ENCODE assay signal across 14 cellular contexts in the genomic region with DNA sequence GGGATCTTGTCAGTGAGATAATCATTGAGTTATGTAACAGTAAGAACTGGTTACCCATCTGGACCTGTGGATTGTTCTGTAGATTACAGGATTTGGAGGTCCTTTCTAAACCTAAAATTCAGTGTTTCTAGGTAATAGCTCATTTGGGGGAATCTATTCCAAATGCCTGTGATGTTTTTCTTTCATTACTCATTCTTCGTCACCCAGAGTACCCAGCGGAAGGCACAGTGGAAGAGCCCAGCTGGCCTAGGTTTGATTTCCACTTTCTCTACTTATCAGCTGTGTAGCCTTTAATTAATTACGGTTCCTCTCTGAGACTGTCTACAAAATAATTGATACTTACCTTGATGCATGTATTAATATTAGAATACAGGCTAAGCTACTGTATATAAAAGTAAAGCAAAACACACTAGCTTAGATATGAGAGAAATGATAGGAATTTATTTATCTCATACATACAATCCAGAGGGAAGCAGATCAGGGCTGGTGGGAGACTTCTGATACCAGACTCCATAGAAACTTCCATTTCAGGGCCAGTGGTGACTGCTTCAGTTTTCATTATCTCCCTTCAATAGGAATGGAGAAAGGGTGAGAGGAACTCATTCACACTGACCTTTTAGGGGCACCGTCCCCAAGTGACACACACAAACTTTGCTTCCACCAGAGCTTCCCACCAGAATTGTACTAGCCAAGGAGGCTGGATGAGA.
DNase-seq lines count a peak whose midpoint lies in the region; ATAC-seq and TF ChIP-seq lines count a peak whose summit lies in the region.
"Had no signal": no experiment of that assay in that cellular context is flagged by ENCODE, and none has a peak within 500 bp of the region (broad histone marks: within the 10 kb centered on the region; RNA-seq: fewer than 3 reads in every experiment).

No MANE protein-coding gene starts in this region.

- no peak overlapping the region for H2AFZ ChIP-seq in hepatocyte
- H2AFZ ChIP-seq: neural progenitor cell had no signal

- H3K79me2 ChIP-seq in hepatocyte = peaks cover 46% of the 10 kb centered on the region

- H3K27ac ChIP-seq in hepatocyte (peak overlapping the region; percentile 13), suprapubic skin (no peak overlapping the region)
- H3K27ac ChIP-seq: neural progenitor cell, right atrium auricular region had no signal

- peaks cover under 1% of the 10 kb centered on the region for H4K20me1 ChIP-seq in hepatocyte (ENCODE audit: insufficient read depth, poor library complexity, severe bottlenecking)

- H3K9me3 ChIP-seq in BE2C (no peaks in the 10 kb centered on the region), hepatocyte (ENCODE audit: low read depth) (no peaks in the 10 kb centered on the region), suprapubic skin (no peaks in the 10 kb centered on the region)
- H3K9me3 ChIP-seq: HAP-1, right atrium auricular region had no signal

- DNase-seq in BE2C (no peak), LHCN-M2 (ENCODE audit: low read depth) (peak; percentile 76), cardiac fibroblast (ENCODE audit: low read depth in 2 of 2) (peak; percentile 39 to 79), hepatocyte (ENCODE audit: low spot score) (no peak), suprapubic skin (ENCODE audit: low spot score in 2 of 2) (no peak)
- no peak for DNase-seq in central memory CD4-positive, alpha-beta T cell
- DNase-seq: activated T-cell treated with anti-CD3 and anti-CD28 coated beads, Interleukin-2, amount 50 U/mL, for 48 hours; islet precursor cell; NCI-H1092 treated with DMSO at 0.1 percent for 48 hours had no signal

- peaks cover 4% of the 10 kb centered on the region; the same call in 1 of the 2 replicates for H3K4me1 ChIP-seq in BE2C
- H3K4me1 ChIP-seq in hepatocyte (ENCODE audit: insufficient read depth) = peaks cover 44% of the 10 kb centered on the region
- H3K4me1 ChIP-seq in suprapubic skin = no peaks in the 10 kb centered on the region
- H3K4me1 ChIP-seq: HAP-1 had no signal

- 87% methylated on average over 4 of the region's 4 CpGs for WGBS in hepatocyte (ENCODE audit: low lambda C conversion rate, missing lambda C conversion rate)
- WGBS in suprapubic skin = 90% methylated on average over 4 of the region's 4 CpGs

- H3K4me3 ChIP-seq in BE2C (ENCODE audit: low read depth, low read length) (peak overlapping the region; percentile 28), cardiac fibroblast (replicated peaks in 1 of 2; ENCODE audit: low read depth in 2 of 2, low read length in 2 of 2) (no peak overlapping the region), hepatocyte (no peak overlapping the region), suprapubic skin (no peak overlapping the region)
- H3K4me3 ChIP-seq: HAP-1, neural progenitor cell, right atrium auricular region had no signal

- peak overlapping the region; percentile 32 for H3K4me2 ChIP-seq in hepatocyte
- H3K4me2 ChIP-seq: neural progenitor cell had no signal

- no peak for TF ChIP-seq POLR2A in suprapubic skin (IDR thresholded peaks at IDR 0.05)

- H3K9me2 ChIP-seq in hepatocyte (replicated peaks; ENCODE audit: insufficient read depth) = no peaks in the 10 kb centered on the region

- TF ChIP-seq EP300 in suprapubic skin (IDR thresholded peaks at IDR 0.05) = no peak

- TF ChIP-seq CTCF in BE2C (IDR thresholded peaks at IDR 0.05; ENCODE audit: low read depth, low read length) = no peak
- TF ChIP-seq CTCF in cardiac fibroblast (IDR thresholded peaks at IDR 0.05; ENCODE audit: low read depth, low read length) = no peak
- TF ChIP-seq CTCF in hepatocyte (IDR thresholded peaks at IDR 0.05; ENCODE audit: poor library complexity) = no peak
- TF ChIP-seq CTCF in suprapubic skin (IDR thresholded peaks at IDR 0.05) = no peak

- H3K27me3 ChIP-seq in BE2C (no peaks in the 10 kb centered on the region), hepatocyte (no peaks in the 10 kb centered on the region), suprapubic skin (no peaks in the 10 kb centered on the region)
- H3K27me3 ChIP-seq: neural progenitor cell, right atrium auricular region had no signal

- H3K36me3 ChIP-seq in BE2C (no peaks in the 10 kb centered on the region), hepatocyte (replicated peaks; ENCODE audit: insufficient read depth, low read depth) (no peaks in the 10 kb centered on the region), suprapubic skin (no peaks in the 10 kb centered on the region)
- H3K36me3 ChIP-seq: HAP-1, neural progenitor cell, right atrium auricular region had no signal

- no peak for ATAC-seq in HG03520 (IDR thresholded peaks at IDR 0.05; ENCODE audit: unreplicated experiment)
- no peak for ATAC-seq in HG02870 (IDR thresholded peaks at IDR 0.05; ENCODE audit: unreplicated experiment)

Comparison
In these comparisons a context has a peak if more than half of its experiments do, and no peak if none do; other contexts are left out.
1. DNase-seq: peak in LHCN-M2 (single experiment) and cardiac fibroblast (2 of 2); none in BE2C (single experiment), hepatocyte (single experiment), central memory CD4-positive, alpha-beta T cell (single experiment) and suprapubic skin (0 of 2).